ENCODE assay signal across 8 cellular contexts in genomic region chr3:47512416-47513124, GRCh38. TPM values are rescaled to one million over a fixed set of nuclear protein-coding genes. Genes with fewer than 3 reads are reported as not detected.
A peak's percentile ranks its signal among the peaks of the same experiment; 100 is the strongest.
DNase-seq lines count a peak whose midpoint lies in the region; ATAC-seq and TF ChIP-seq lines count a peak whose summit lies in the region.

No MANE protein-coding gene starts in this region.

- peak overlapping the region; percentile 87 for H3K4me2 ChIP-seq in BLaER1

- H3K4me1 ChIP-seq in BLaER1 (peaks cover 15% of the 10 kb centered on the region), HAP-1 (peaks cover 14% of the 10 kb centered on the region), colonic mucosa (no peaks in the 10 kb centered on the region), subcutaneous abdominal adipose tissue (ENCODE audit: control insufficient read depth in 5 of 5, insufficient read depth in 5 of 5, low read length in 5 of 5) (peaks cover 0 to 14% (median 12%) of the 10 kb centered on the region in 5 donors)

- intact Hi-C loops in colonic mucosa (cut with DNase I): no loop called here

- H3K27ac ChIP-seq in BLaER1: peak overlapping the region; percentile 93
- peak overlapping the region; percentile 97 for H3K27ac ChIP-seq in colonic mucosa
- H3K27ac ChIP-seq in subcutaneous abdominal adipose tissue (ENCODE audit: low read depth, low read length): peak overlapping the region; percentile 93

- no peaks in the 10 kb centered on the region for H3K9me3 ChIP-seq in BLaER1
- no peaks in the 10 kb centered on the region for H3K9me3 ChIP-seq in HAP-1
- no peaks in the 10 kb centered on the region for H3K9me3 ChIP-seq in colonic mucosa
- H3K9me3 ChIP-seq in subcutaneous abdominal adipose tissue (ENCODE audit: control insufficient read depth in 5 of 5, low read length in 5 of 5): no peaks in the 10 kb centered on the region

- DNase-seq in HAP-1 (ENCODE audit: low spot score in 2 of 2) (peak; percentile 28 to 47), SKM-1 treated with dmso at 0.1 percent for 144 hours (lab: John Stamatoyannopoulos, UW; ENCODE audit: unreplicated experiment) (peak; percentile 16), colonic mucosa (peak; percentile 42), lung microvascular endothelial cell (ENCODE audit: low read depth in 2 of 2) (peak; percentile 21 to 40), dedifferentiated amniotic fluid mesenchymal stem cell (ENCODE audit: extremely low spot score) (no peak)

- no peaks in the 10 kb centered on the region for H4K20me1 ChIP-seq in BLaER1

- H3K9ac ChIP-seq in BLaER1: peak overlapping the region; percentile 93
- H3K9ac ChIP-seq in colonic mucosa (ENCODE audit: low read depth in 2 of 2, low read length in 2 of 2): peak overlapping the region; percentile 67 to 71
- H3K9ac ChIP-seq in subcutaneous abdominal adipose tissue (ENCODE audit: low read length in 5 of 5): peak overlapping the region; percentile 63 to 94 (median 78)

- H3K36me3 ChIP-seq in BLaER1 (peaks cover 40% of the 10 kb centered on the region), HAP-1 (replicated peaks) (peaks cover 28% of the 10 kb centered on the region), colonic mucosa (no peaks in the 10 kb centered on the region), subcutaneous abdominal adipose tissue (ENCODE audit: control insufficient read depth in 5 of 5, insufficient read depth in 5 of 5, low read length in 5 of 5) (peaks cover 3 to 30% (median 15%) of the 10 kb centered on the region in 5 donors)

- in situ Hi-C loops in HAP-1 (cut with MboI; ENCODE audit: low sequenced_read_pairs): no loop called here

- ATAC-seq in HG03135 (IDR thresholded peaks at IDR 0.05; ENCODE audit: unreplicated experiment): no peak

- H3K4me3 ChIP-seq in BLaER1 (peak overlapping the region; percentile 81), HAP-1 (peak overlapping the region; percentile 64), colonic mucosa (peak overlapping the region; percentile 84), subcutaneous abdominal adipose tissue (ENCODE audit: low read depth in 1 of 5, low read length in 5 of 5) (peak overlapping the region; percentile 79 to 92 (median 88))

- no peak for TF ChIP-seq CTCF in colonic mucosa (IDR thresholded peaks at IDR 0.05)

- no peaks in the 10 kb centered on the region for H3K27me3 ChIP-seq in BLaER1
- H3K27me3 ChIP-seq in HAP-1 (ENCODE audit: low read depth): no peaks in the 10 kb centered on the region
- no peaks in the 10 kb centered on the region for H3K27me3 ChIP-seq in colonic mucosa
- no peaks in the 10 kb centered on the region for H3K27me3 ChIP-seq in subcutaneous abdominal adipose tissue (ENCODE audit: control insufficient read depth in 5 of 5, insufficient read depth in 4 of 5, low read length in 5 of 5)

RNA-seq across cellular contexts. Expression of gene ELP6, which starts 0.9 kb away (rescaled TPM):
- total RNA-seq in colonic mucosa: 10 to 100 TPM; 16.1 to 37.6 TPM
- 29.2 and 31.2 TPM in 2 replicates for total RNA-seq in lung microvascular endothelial cell

RNA-seq across cellular contexts. Expression of gene SCAP, which starts 36.8 kb away (rescaled TPM):
- total RNA-seq in colonic mucosa (100 to 1,000 TPM in 1 of 2 donors, 10 to 100 TPM in 1; 86.5 to 137 TPM), lung microvascular endothelial cell (34.9 and 70.4 TPM in 2 replicates)
